Comparison of ENCODE assay signal across 8 cellular contexts in genomic region chr4:118277243-118277642, GRCh38.
A peak's percentile ranks its signal among the peaks of the same experiment; 100 is the strongest.
DNase-seq lines count a peak whose midpoint lies in the region; TF ChIP-seq lines count a peak whose summit lies in the region.
"Had no signal": no experiment of that assay in that cellular context is flagged by ENCODE, and none has a peak within 500 bp of the region (broad histone marks: within the 10 kb centered on the region; RNA-seq: fewer than 3 reads in every experiment).

No MANE protein-coding gene starts in this region.

- no peak overlapping the region for H3K9ac ChIP-seq in mammary epithelial cell (ENCODE audit: insufficient read depth, low read length)

- no peaks in the 10 kb centered on the region for H3K27me3 ChIP-seq in mammary epithelial cell (ENCODE audit: insufficient read depth, low read length)
- H3K27me3 ChIP-seq: cardiac muscle cell had no signal

- no TSS peak for BruUV-seq in mammary epithelial cell (replicated peaks; lab: Mats Ljungman, UMichigan)

- peaks cover 17% of the 10 kb centered on the region for H3K4me1 ChIP-seq in mammary epithelial cell (ENCODE audit: insufficient read depth, low read length)

- in situ Hi-C loops in mammary epithelial cell (cut with MboI; ENCODE audit: low sequenced_read_pairs in 2 of 2) = loop anchor here in 1 of 2 donors (25.0 kb wide), 1 partner anchor 235 kb away; no protein-coding TSS in a partner anchor

- no peak for TF ChIP-seq CTCF in mammary epithelial cell (conservative IDR thresholded peaks at IDR 0.05 in 1 of 2, IDR thresholded peaks at IDR 0.05 in 1 of 2; ENCODE audit: extremely low read depth in 1 of 2, insufficient read depth in 1 of 2, low read depth in 1 of 2, low read length in 2 of 2)
- TF ChIP-seq CTCF in neural crest cell (conservative IDR thresholded peaks at IDR 0.05) = no peak

- no peak overlapping the region for H3K27ac ChIP-seq in mammary epithelial cell (ENCODE audit: insufficient read depth, low read depth, low read length)
- H3K27ac ChIP-seq: cardiac muscle cell had no signal

- H3K4me3 Mint-ChIP-seq in neural crest cell = peak overlapping the region; percentile 56

- intact Hi-C loops in mammary epithelial cell (cut with micrococcal nuclease) = no loop called here

- H3K36me3 ChIP-seq in mammary epithelial cell (ENCODE audit: insufficient read depth, low read length) = peaks cover 25% of the 10 kb centered on the region
- H3K36me3 ChIP-seq: cardiac muscle cell had no signal

- H3K4me2 ChIP-seq in mammary epithelial cell (ENCODE audit: insufficient read depth, low read depth, low read length) = peak overlapping the region; percentile 75

- no peak overlapping the region for H3K27ac Mint-ChIP-seq in neural crest cell (ENCODE audit: unreplicated experiment)

- H3K27me3 Mint-ChIP-seq in neural crest cell (ENCODE audit: low read depth) = no peaks in the 10 kb centered on the region

- H3K4me3 ChIP-seq in mammary epithelial cell (replicated peaks in 1 of 3; ENCODE audit: insufficient read depth in 1 of 3, low read depth in 2 of 3, low read length in 3 of 3) = peak overlapping the region in 1 of 3 experiments; percentile 39

- H3K9me3 ChIP-seq in mammary epithelial cell (replicated peaks; ENCODE audit: insufficient read depth, low read length) = no peaks in the 10 kb centered on the region

- peaks cover 21% of the 10 kb centered on the region for H3K79me2 ChIP-seq in mammary epithelial cell (ENCODE audit: insufficient read depth, low read length)

- H4K20me1 ChIP-seq in mammary epithelial cell (ENCODE audit: insufficient read depth, low read length) = no peaks in the 10 kb centered on the region

- dilution Hi-C loops in mammary epithelial cell (cut with HindIII; ENCODE audit: low sequenced_read_pairs) = no loop called here

- H3K9me3 Mint-ChIP-seq in neural crest cell = no peaks in the 10 kb centered on the region

- CTCF ChIA-PET in mammary epithelial cell (lab: Charles Lee; ENCODE audit: low non-redundant PET) = no interaction called here

- H2AFZ ChIP-seq in mammary epithelial cell (ENCODE audit: low read depth, low read length) = no peak overlapping the region

- WGBS in mammary epithelial cell (ENCODE audit: low coverage, missing lambda C conversion rate) = 100% methylated on average over 3 of the region's 4 CpGs

- H3K4me1 Mint-ChIP-seq in neural crest cell = peaks cover 36% of the 10 kb centered on the region

- peaks cover 11% of the 10 kb centered on the region for H3K36me3 Mint-ChIP-seq in neural crest cell (ENCODE audit: low read depth)

- DNase-seq in ELF-1 (ENCODE audit: low read depth, low spot score) = peak; percentile 34
- peak; percentile 19 for DNase-seq in LoVo (ENCODE audit: low spot score)
- DNase-seq in mammary epithelial cell = no peak
- no peak for DNase-seq in neural crest cell (ENCODE audit: low read depth, low spot score)
- no peak for DNase-seq in A172 (ENCODE audit: low spot score)
- DNase-seq in hypothalamus (lab: John Stamatoyannopoulos, UW) = no peak
- no peak for DNase-seq in AG08396 (ENCODE audit: low spot score)

Comparison
In these comparisons a context has a peak if more than half of its experiments do, and no peak if none do; other contexts are left out.
1. DNase-seq: peak in ELF-1 (single experiment) and LoVo (single experiment); none in mammary epithelial cell (single experiment), neural crest cell (single experiment), A172 (single experiment), hypothalamus (0 of 51) and AG08396 (single experiment).